In the genomic region with DNA sequence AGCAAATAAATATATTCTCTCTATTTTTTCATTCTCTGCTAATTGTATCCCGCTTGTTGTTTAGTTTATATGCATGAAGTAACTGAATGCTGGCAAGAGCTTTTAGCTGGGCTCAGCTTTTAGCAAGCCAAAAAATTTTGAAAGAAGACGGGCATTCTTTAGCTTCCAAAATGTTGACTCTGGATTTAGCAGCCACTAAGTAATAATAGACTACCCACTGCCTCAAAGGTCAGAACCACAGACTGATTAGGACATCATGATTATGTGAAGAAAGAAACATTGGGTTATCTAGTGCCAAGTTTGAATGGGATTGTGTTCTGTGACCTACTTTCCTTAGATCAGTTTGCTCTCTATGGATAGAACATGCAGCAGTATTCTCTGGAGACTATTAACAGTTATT, we compare ENCODE assay signal across 1 cellular context.
TF ChIP-seq lines count a peak whose summit lies in the region.

No MANE protein-coding gene starts in this region.

TF ChIP-seq in HepG2, 621 proteins besides CTCF, POLR2A, EP300 and RAD21 (continued from another document):
- TF ChIP-seq, protein P1, sequence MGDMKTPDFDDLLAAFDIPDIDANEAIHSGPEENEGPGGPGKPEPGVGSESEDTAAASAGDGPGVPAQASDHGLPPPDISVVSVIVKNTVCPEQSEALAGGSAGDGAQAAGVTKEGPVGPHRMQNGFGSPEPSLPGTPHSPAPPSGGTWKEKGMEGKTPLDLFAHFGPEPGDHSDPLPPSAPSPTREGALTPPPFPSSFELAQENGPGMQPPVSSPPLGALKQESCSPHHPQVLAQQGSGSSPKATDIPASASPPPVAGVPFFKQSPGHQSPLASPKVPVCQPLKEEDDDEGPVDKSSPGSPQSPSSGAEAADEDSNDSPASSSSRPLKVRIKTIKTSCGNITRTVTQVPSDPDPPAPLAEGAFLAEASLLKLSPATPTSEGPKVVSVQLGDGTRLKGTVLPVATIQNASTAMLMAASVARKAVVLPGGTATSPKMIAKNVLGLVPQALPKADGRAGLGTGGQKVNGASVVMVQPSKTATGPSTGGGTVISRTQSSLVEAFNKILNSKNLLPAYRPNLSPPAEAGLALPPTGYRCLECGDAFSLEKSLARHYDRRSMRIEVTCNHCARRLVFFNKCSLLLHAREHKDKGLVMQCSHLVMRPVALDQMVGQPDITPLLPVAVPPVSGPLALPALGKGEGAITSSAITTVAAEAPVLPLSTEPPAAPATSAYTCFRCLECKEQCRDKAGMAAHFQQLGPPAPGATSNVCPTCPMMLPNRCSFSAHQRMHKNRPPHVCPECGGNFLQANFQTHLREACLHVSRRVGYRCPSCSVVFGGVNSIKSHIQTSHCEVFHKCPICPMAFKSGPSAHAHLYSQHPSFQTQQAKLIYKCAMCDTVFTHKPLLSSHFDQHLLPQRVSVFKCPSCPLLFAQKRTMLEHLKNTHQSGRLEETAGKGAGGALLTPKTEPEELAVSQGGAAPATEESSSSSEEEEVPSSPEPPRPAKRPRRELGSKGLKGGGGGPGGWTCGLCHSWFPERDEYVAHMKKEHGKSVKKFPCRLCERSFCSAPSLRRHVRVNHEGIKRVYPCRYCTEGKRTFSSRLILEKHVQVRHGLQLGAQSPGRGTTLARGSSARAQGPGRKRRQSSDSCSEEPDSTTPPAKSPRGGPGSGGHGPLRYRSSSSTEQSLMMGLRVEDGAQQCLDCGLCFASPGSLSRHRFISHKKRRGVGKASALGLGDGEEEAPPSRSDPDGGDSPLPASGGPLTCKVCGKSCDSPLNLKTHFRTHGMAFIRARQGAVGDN (CRISPR knock-in tag; IDR thresholded peaks at IDR 0.05) = no peak
- TF ChIP-seq, protein P2, sequence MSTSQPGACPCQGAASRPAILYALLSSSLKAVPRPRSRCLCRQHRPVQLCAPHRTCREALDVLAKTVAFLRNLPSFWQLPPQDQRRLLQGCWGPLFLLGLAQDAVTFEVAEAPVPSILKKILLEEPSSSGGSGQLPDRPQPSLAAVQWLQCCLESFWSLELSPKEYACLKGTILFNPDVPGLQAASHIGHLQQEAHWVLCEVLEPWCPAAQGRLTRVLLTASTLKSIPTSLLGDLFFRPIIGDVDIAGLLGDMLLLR (CRISPR knock-in tag; IDR thresholded peaks at IDR 0.05) = no peak
- TF ChIP-seq NKX3-1 (CRISPR knock-in tag; IDR thresholded peaks at IDR 0.05) (no peak), ZNF296 (CRISPR knock-in tag; conservative IDR thresholded peaks at IDR 0.05) (no peak), ZNF569 (CRISPR knock-in tag; IDR thresholded peaks at IDR 0.05; ENCODE audit: borderline replicate concordance) (no peak), SUZ12 (IDR thresholded peaks at IDR 0.05; ENCODE audit: low read depth, low read length) (no peak), U2AF2 (IDR thresholded peaks at IDR 0.05; ENCODE audit: low read depth, low read length) (no peak), ZNF629 (CRISPR knock-in tag; conservative IDR thresholded peaks at IDR 0.05) (no peak), TEAD2 (CRISPR knock-in tag; IDR thresholded peaks at IDR 0.05) (no peak), FOSL2 (CRISPR knock-in tag; IDR thresholded peaks at IDR 0.05) (no peak), TAF1 (CRISPR knock-in tag; IDR thresholded peaks at IDR 0.05) (no peak), GABPA (IDR thresholded peaks at IDR 0.05; ENCODE audit: low read depth, low read length) (no peak), GABPA (CRISPR knock-in tag; IDR thresholded peaks at IDR 0.05; ENCODE audit: low read depth) (no peak), ATM (IDR thresholded peaks at IDR 0.05; ENCODE audit: borderline replicate concordance) (no peak), ZKSCAN5 (CRISPR knock-in tag; IDR thresholded peaks at IDR 0.05) (no peak), ZNF256 (CRISPR knock-in tag; conservative IDR thresholded peaks at IDR 0.05) (no peak), MIER3 (CRISPR knock-in tag; IDR thresholded peaks at IDR 0.05; ENCODE audit: borderline replicate concordance) (no peak)
- TF ChIP-seq, protein P3, sequence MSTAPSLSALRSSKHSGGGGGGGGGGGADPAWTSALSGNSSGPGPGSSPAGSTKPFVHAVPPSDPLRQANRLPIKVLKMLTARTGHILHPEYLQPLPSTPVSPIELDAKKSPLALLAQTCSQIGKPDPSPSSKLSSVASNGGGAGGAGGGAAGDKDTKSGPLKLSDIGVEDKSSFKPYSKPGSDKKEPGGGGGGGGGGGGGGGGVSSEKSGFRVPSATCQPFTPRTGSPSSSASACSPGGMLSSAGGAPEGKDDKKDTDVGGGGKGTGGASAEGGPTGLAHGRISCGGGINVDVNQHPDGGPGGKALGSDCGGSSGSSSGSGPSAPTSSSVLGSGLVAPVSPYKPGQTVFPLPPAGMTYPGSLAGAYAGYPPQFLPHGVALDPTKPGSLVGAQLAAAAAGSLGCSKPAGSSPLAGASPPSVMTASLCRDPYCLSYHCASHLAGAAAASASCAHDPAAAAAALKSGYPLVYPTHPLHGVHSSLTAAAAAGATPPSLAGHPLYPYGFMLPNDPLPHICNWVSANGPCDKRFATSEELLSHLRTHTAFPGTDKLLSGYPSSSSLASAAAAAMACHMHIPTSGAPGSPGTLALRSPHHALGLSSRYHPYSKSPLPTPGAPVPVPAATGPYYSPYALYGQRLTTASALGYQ (CRISPR knock-in tag; IDR thresholded peaks at IDR 0.05) = no peak
